In genomic region chr10:7908541-7909210, GRCh38 we compare ENCODE assay signal across 1 cellular context.
A peak's percentile ranks its signal among the peaks of the same experiment; 100 is the strongest.
TF ChIP-seq lines count a peak whose summit lies in the region.

No MANE protein-coding gene starts in this region.

TF ChIP-seq in HepG2, 621 proteins besides CTCF, POLR2A, EP300 and RAD21 (continued from another document and continues in another):
- TF ChIP-seq ZNF513 (CRISPR knock-in tag; conservative IDR thresholded peaks at IDR 0.05) (no peak), KMT2A (CRISPR knock-in tag; IDR thresholded peaks at IDR 0.05) (peak; percentile 76), ZFYVE20 (CRISPR knock-in tag; IDR thresholded peaks at IDR 0.05; ENCODE audit: borderline replicate concordance, low read depth) (no peak), ZNF331 (CRISPR knock-in tag; IDR thresholded peaks at IDR 0.05) (peak; percentile 81; the same call in 1 of the 2 replicates), ATM (IDR thresholded peaks at IDR 0.05; ENCODE audit: borderline replicate concordance) (no peak), ZMYM2 (CRISPR knock-in tag; IDR thresholded peaks at IDR 0.05) (0 out of 2 replicates have a peak, but pooled peaks have one; percentile 47), CEBPZ (IDR thresholded peaks at IDR 0.05; ENCODE audit: low read length) (no peak), SAFB2 (CRISPR knock-in tag; IDR thresholded peaks at IDR 0.05; ENCODE audit: borderline replicate concordance, low read depth) (no peak), SIN3B (IDR thresholded peaks at IDR 0.05; ENCODE audit: low read length) (no peak), KDM5A (IDR thresholded peaks at IDR 0.05; ENCODE audit: borderline replicate concordance, low read length) (no peak), U2AF1 (optimal IDR thresholded peaks at IDR 0.05; ENCODE audit: low read depth, low read length) (no peak), LCORL (IDR thresholded peaks at IDR 0.05) (no peak), LCORL (CRISPR knock-in tag; IDR thresholded peaks at IDR 0.05) (0 out of 2 replicates have a peak, but pooled peaks have one; percentile 19), PRDM15 (CRISPR knock-in tag; IDR thresholded peaks at IDR 0.05) (no peak), POGZ (CRISPR knock-in tag; IDR thresholded peaks at IDR 0.05) (peak; percentile 93), ZNF253 (CRISPR knock-in tag; IDR thresholded peaks at IDR 0.05; ENCODE audit: borderline replicate concordance) (no peak), ZNF720 (CRISPR knock-in tag; IDR thresholded peaks at IDR 0.05) (no peak), FOSL2 (CRISPR knock-in tag; IDR thresholded peaks at IDR 0.05) (peak; percentile 51; the same call in 1 of the 2 replicates), GATAD1 (CRISPR knock-in tag; IDR thresholded peaks at IDR 0.05) (0 out of 2 replicates have a peak, but pooled peaks have one; percentile 15), SMAD3 (CRISPR knock-in tag; IDR thresholded peaks at IDR 0.05) (0 out of 2 replicates have a peak, but pooled peaks have one; percentile 36), ZFY (CRISPR knock-in tag; IDR thresholded peaks at IDR 0.05) (peak; percentile 69; the same call in 1 of the 2 replicates), ZBTB38 (CRISPR knock-in tag; IDR thresholded peaks at IDR 0.05) (no peak), HDAC1 (CRISPR knock-in tag; IDR thresholded peaks at IDR 0.05) (0 out of 2 replicates have a peak, but pooled peaks have one; percentile 30), TEAD3 (CRISPR knock-in tag; optimal IDR thresholded peaks at IDR 0.05; ENCODE audit: borderline replicate concordance) (peak; percentile 97), ZNF773 (CRISPR knock-in tag; IDR thresholded peaks at IDR 0.05; ENCODE audit: borderline replicate concordance) (no peak), ZZZ3 (CRISPR knock-in tag; IDR thresholded peaks at IDR 0.05; ENCODE audit: borderline replicate concordance) (no peak), ZNF512 (CRISPR knock-in tag; IDR thresholded peaks at IDR 0.05) (no peak), KLF15 (CRISPR knock-in tag; IDR thresholded peaks at IDR 0.05; ENCODE audit: borderline replicate concordance) (no peak), SALL1 (CRISPR knock-in tag; IDR thresholded peaks at IDR 0.05) (peak; percentile 87), PHB2 (IDR thresholded peaks at IDR 0.05; ENCODE audit: partially characterized antibody) (no peak), ZNF556 (CRISPR knock-in tag; IDR thresholded peaks at IDR 0.05; ENCODE audit: borderline replicate concordance) (0 out of 2 replicates have a peak, but pooled peaks have one; percentile 74)
- TF ChIP-seq, protein P1, sequence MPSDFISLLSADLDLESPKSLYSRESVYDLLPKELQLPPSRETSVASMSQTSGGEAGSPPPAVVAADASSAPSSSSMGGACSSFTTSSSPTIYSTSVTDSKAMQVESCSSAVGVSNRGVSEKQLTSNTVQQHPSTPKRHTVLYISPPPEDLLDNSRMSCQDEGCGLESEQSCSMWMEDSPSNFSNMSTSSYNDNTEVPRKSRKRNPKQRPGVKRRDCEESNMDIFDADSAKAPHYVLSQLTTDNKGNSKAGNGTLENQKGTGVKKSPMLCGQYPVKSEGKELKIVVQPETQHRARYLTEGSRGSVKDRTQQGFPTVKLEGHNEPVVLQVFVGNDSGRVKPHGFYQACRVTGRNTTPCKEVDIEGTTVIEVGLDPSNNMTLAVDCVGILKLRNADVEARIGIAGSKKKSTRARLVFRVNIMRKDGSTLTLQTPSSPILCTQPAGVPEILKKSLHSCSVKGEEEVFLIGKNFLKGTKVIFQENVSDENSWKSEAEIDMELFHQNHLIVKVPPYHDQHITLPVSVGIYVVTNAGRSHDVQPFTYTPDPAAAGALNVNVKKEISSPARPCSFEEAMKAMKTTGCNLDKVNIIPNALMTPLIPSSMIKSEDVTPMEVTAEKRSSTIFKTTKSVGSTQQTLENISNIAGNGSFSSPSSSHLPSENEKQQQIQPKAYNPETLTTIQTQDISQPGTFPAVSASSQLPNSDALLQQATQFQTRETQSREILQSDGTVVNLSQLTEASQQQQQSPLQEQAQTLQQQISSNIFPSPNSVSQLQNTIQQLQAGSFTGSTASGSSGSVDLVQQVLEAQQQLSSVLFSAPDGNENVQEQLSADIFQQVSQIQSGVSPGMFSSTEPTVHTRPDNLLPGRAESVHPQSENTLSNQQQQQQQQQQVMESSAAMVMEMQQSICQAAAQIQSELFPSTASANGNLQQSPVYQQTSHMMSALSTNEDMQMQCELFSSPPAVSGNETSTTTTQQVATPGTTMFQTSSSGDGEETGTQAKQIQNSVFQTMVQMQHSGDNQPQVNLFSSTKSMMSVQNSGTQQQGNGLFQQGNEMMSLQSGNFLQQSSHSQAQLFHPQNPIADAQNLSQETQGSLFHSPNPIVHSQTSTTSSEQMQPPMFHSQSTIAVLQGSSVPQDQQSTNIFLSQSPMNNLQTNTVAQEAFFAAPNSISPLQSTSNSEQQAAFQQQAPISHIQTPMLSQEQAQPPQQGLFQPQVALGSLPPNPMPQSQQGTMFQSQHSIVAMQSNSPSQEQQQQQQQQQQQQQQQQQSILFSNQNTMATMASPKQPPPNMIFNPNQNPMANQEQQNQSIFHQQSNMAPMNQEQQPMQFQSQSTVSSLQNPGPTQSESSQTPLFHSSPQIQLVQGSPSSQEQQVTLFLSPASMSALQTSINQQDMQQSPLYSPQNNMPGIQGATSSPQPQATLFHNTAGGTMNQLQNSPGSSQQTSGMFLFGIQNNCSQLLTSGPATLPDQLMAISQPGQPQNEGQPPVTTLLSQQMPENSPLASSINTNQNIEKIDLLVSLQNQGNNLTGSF (CRISPR knock-in tag; IDR thresholded peaks at IDR 0.05) = no peak
- TF ChIP-seq, protein P2, sequence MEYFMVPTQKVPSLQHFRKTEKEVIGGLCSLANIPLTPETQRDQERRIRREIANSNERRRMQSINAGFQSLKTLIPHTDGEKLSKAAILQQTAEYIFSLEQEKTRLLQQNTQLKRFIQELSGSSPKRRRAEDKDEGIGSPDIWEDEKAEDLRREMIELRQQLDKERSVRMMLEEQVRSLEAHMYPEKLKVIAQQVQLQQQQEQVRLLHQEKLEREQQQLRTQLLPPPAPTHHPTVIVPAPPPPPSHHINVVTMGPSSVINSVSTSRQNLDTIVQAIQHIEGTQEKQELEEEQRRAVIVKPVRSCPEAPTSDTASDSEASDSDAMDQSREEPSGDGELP (IDR thresholded peaks at IDR 0.05; ENCODE audit: borderline replicate concordance, low read depth) = peak; percentile 50; the same call in 1 of the 2 replicates
- TF ChIP-seq, protein P3, sequence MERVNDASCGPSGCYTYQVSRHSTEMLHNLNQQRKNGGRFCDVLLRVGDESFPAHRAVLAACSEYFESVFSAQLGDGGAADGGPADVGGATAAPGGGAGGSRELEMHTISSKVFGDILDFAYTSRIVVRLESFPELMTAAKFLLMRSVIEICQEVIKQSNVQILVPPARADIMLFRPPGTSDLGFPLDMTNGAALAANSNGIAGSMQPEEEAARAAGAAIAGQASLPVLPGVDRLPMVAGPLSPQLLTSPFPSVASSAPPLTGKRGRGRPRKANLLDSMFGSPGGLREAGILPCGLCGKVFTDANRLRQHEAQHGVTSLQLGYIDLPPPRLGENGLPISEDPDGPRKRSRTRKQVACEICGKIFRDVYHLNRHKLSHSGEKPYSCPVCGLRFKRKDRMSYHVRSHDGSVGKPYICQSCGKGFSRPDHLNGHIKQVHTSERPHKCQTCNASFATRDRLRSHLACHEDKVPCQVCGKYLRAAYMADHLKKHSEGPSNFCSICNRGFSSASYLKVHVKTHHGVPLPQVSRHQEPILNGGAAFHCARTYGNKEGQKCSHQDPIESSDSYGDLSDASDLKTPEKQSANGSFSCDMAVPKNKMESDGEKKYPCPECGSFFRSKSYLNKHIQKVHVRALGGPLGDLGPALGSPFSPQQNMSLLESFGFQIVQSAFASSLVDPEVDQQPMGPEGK (CRISPR knock-in tag; IDR thresholded peaks at IDR 0.05) = peak; percentile 45; the same call in 1 of the 2 replicates
